In genomic region chr9:127785933-127786772, GRCh38 we compare ENCODE assay signal across 8 cellular contexts. TPM values are rescaled to one million over a fixed set of nuclear protein-coding genes. Genes with fewer than 3 reads are reported as not detected.
A peak's percentile ranks its signal among the peaks of the same experiment; 100 is the strongest.
DNase-seq lines count a peak whose midpoint lies in the region; ATAC-seq and TF ChIP-seq lines count a peak whose summit lies in the region.

Gene CDK9, plus strand, starts transcription at chr9:127786034. Its CDS starts 115 bp downstream, at chr9:127786149.

- H3K27ac ChIP-seq in Karpas-422 (ENCODE audit: low read length): peak within 1 kb of the TSS; percentile 72

- peak within 1 kb of the TSS; percentile 78 for H3K4me3 ChIP-seq in Karpas-422 (ENCODE audit: low read length)
- peak within 1 kb of the TSS; percentile 91 for H3K4me3 ChIP-seq in fibroblast of pulmonary artery (replicated peaks; ENCODE audit: low read depth, low read length)

- TF ChIP-seq CTCF in fibroblast of pulmonary artery (IDR thresholded peaks at IDR 0.05; ENCODE audit: low read length, missing control alignments): no peak
- TF ChIP-seq CTCF in nephron (IDR thresholded peaks at IDR 0.05; ENCODE audit: unreplicated experiment in 3 of 3): no peak

- 0 out of 2 replicates have a peak within 1 kb of the TSS, but pooled peaks have one; percentile 37 for H2AFZ ChIP-seq in Karpas-422 (ENCODE audit: low read length)

- H3K36me3 ChIP-seq in Karpas-422 (ENCODE audit: insufficient read depth, low read length): peaks cover 30% of the 10 kb centered on the region

- H3K4me1 ChIP-seq in Karpas-422 (ENCODE audit: low read length): peaks cover 27% of the 10 kb centered on the region

- ATAC-seq in GM21786 (IDR thresholded peaks at IDR 0.05; ENCODE audit: unreplicated experiment): peak; percentile 56

- peaks cover 22% of the 10 kb centered on the region for H3K79me2 ChIP-seq in Karpas-422 (ENCODE audit: low read length)

- no peaks in the 10 kb centered on the region for H3K27me3 Mint-ChIP-seq in activated T-helper 2 cell treated with anti-CD3 and anti-CD28 coated beads, Interferon-gamma antibody, Interleukin-2, Interleukin-4, amounts not matched to agents 10 μg/mL and 5 μg/mL and 100 μg/mL, durations not matched to agents 14 hours and 24 hours and 36 hours (ENCODE audit: low read depth)
- H3K27me3 Mint-ChIP-seq in nephron (ENCODE audit: low read depth): no peaks in the 10 kb centered on the region
- H3K27me3 Mint-ChIP-seq in stimulated activated naive CD8-positive, alpha-beta T cell treated with anti-CD3 and anti-CD28 coated beads, Interleukin-15, Interleukin-2, amounts not matched to agents 100 ng/mL and 50 ng/mL, for 24 hours: no peaks in the 10 kb centered on the region

- peaks cover 44% of the 10 kb centered on the region for H3K36me3 Mint-ChIP-seq in activated T-helper 2 cell treated with anti-CD3 and anti-CD28 coated beads, Interferon-gamma antibody, Interleukin-2, Interleukin-4, amounts not matched to agents 10 μg/mL and 5 μg/mL and 100 μg/mL, durations not matched to agents 14 hours and 24 hours and 36 hours (ENCODE audit: low read depth)
- H3K36me3 Mint-ChIP-seq in nephron (ENCODE audit: low read depth): peaks cover 37% of the 10 kb centered on the region
- peaks cover 43% of the 10 kb centered on the region for H3K36me3 Mint-ChIP-seq in stimulated activated naive CD8-positive, alpha-beta T cell treated with anti-CD3 and anti-CD28 coated beads, Interleukin-15, Interleukin-2, amounts not matched to agents 100 ng/mL and 50 ng/mL, for 24 hours (ENCODE audit: low read depth)

- H3K9ac ChIP-seq in Karpas-422 (ENCODE audit: low read length): peak within 1 kb of the TSS; percentile 100

- H3K9me2 ChIP-seq in Karpas-422 (replicated peaks; ENCODE audit: insufficient read depth, low read length): no peaks in the 10 kb centered on the region

- H3K27me3 ChIP-seq in Karpas-422 (ENCODE audit: low read length): no peaks in the 10 kb centered on the region

- H3K4me1 Mint-ChIP-seq in activated T-helper 2 cell treated with anti-CD3 and anti-CD28 coated beads, Interferon-gamma antibody, Interleukin-2, Interleukin-4, amounts not matched to agents 10 μg/mL and 5 μg/mL and 100 μg/mL, durations not matched to agents 14 hours and 24 hours and 36 hours (ENCODE audit: low read depth): peaks cover 57% of the 10 kb centered on the region
- peaks cover 8% of the 10 kb centered on the region for H3K4me1 Mint-ChIP-seq in nephron
- H3K4me1 Mint-ChIP-seq in stimulated activated naive CD8-positive, alpha-beta T cell treated with anti-CD3 and anti-CD28 coated beads, Interleukin-15, Interleukin-2, amounts not matched to agents 100 ng/mL and 50 ng/mL, for 24 hours (ENCODE audit: low read depth): peaks cover 77% of the 10 kb centered on the region

- TF ChIP-seq POLR2A in Raji (IDR thresholded peaks at IDR 0.05; ENCODE audit: insufficient read depth, low read depth, low read length): peak; percentile 34; the same call in 1 of the 2 replicates

- intact Hi-C loops in activated T-helper 2 cell treated with anti-CD3 and anti-CD28 coated beads, Interferon-gamma antibody, Interleukin-2, Interleukin-4, amounts not matched to agents 10 μg/mL and 5 μg/mL and 100 μg/mL, durations not matched to agents 14 hours and 24 hours and 36 hours (cut with micrococcal nuclease): loop anchor here (1.0 to 5.0 kb wide), 6 partner anchors 10 to 246 kb away; partner anchors contain the start of genes ST6GALNAC4 and TOR2A

- peak within 1 kb of the TSS; percentile 86 for H3K27ac Mint-ChIP-seq in activated T-helper 2 cell treated with anti-CD3 and anti-CD28 coated beads, Interferon-gamma antibody, Interleukin-2, Interleukin-4, amounts not matched to agents 10 μg/mL and 5 μg/mL and 100 μg/mL, durations not matched to agents 14 hours and 24 hours and 36 hours
- H3K27ac Mint-ChIP-seq in nephron: peak within 1 kb of the TSS; percentile 75 to 93 (median 91)
- H3K27ac Mint-ChIP-seq in stimulated activated naive CD8-positive, alpha-beta T cell treated with anti-CD3 and anti-CD28 coated beads, Interleukin-15, Interleukin-2, amounts not matched to agents 100 ng/mL and 50 ng/mL, for 24 hours: peak within 1 kb of the TSS; percentile 93

- H3K9me3 Mint-ChIP-seq in activated T-helper 2 cell treated with anti-CD3 and anti-CD28 coated beads, Interferon-gamma antibody, Interleukin-2, Interleukin-4, amounts not matched to agents 10 μg/mL and 5 μg/mL and 100 μg/mL, durations not matched to agents 14 hours and 24 hours and 36 hours: no peaks in the 10 kb centered on the region
- H3K9me3 Mint-ChIP-seq in nephron: no peaks in the 10 kb centered on the region
- no peaks in the 10 kb centered on the region for H3K9me3 Mint-ChIP-seq in stimulated activated naive CD8-positive, alpha-beta T cell treated with anti-CD3 and anti-CD28 coated beads, Interleukin-15, Interleukin-2, amounts not matched to agents 100 ng/mL and 50 ng/mL, for 24 hours

- H3K4me2 ChIP-seq in Karpas-422 (ENCODE audit: low read depth, low read length, poor library complexity, severe bottlenecking): peak within 1 kb of the TSS; percentile 83

- DNase-seq in DMS79 treated with DMSO at 0.1 percent for 48 hours (lab: John Stamatoyannopoulos, UW): peak; percentile 71
- peak; percentile 97 for DNase-seq in Karpas-422
- peak; percentile 93 for DNase-seq in activated T-helper 2 cell treated with anti-CD3 and anti-CD28 coated beads, Interferon-gamma antibody, Interleukin-2, Interleukin-4, amounts not matched to agents 10 μg/mL and 5 μg/mL and 100 μg/mL, durations not matched to agents 14 hours and 24 hours and 36 hours (ENCODE audit: low spot score)
- peak; percentile 90 for DNase-seq in fibroblast of pulmonary artery (ENCODE audit: low read depth)

- peak within 1 kb of the TSS; percentile 97 for H3K4me3 Mint-ChIP-seq in activated T-helper 2 cell treated with anti-CD3 and anti-CD28 coated beads, Interferon-gamma antibody, Interleukin-2, Interleukin-4, amounts not matched to agents 10 μg/mL and 5 μg/mL and 100 μg/mL, durations not matched to agents 14 hours and 24 hours and 36 hours (ENCODE audit: low read depth)
- peak within 1 kb of the TSS; percentile 96 to 98 (median 97) for H3K4me3 Mint-ChIP-seq in nephron
- peak within 1 kb of the TSS; percentile 97 for H3K4me3 Mint-ChIP-seq in stimulated activated naive CD8-positive, alpha-beta T cell treated with anti-CD3 and anti-CD28 coated beads, Interleukin-15, Interleukin-2, amounts not matched to agents 100 ng/mL and 50 ng/mL, for 24 hours

- no peaks in the 10 kb centered on the region for H3K9me3 ChIP-seq in Karpas-422 (ENCODE audit: low read length)

- H4K20me1 ChIP-seq in Karpas-422 (ENCODE audit: insufficient read depth, low read depth, low read length): peaks cover 40% of the 10 kb centered on the region

RNA-seq across cellular contexts. Expression of gene CDK9, which starts in this region (rescaled TPM):
- total RNA-seq in Karpas-422 (2014; rRNA removed; shearing (Covaris generic); ENCODE audit: low replicate concordance): 23.9 and 30.7 TPM in 2 replicates
- total RNA-seq in activated T-helper 2 cell treated with anti-CD3 and anti-CD28 coated beads, Interferon-gamma antibody, Interleukin-2, Interleukin-4, amounts not matched to agents 10 μg/mL and 5 μg/mL and 100 μg/mL, durations not matched to agents 14 hours and 24 hours and 36 hours: 98.1 and 99.8 TPM in 2 replicates

Comparison
In these comparisons a context has a peak if more than half of its experiments do, and no peak if none do; other contexts are left out.
1. Peak in every context shown above with its lines: DNase-seq, ATAC-seq, H3K4me3 ChIP-seq and H3K27ac ChIP-seq.